10 cellular contexts compared by ENCODE assay signal in the genomic region with DNA sequence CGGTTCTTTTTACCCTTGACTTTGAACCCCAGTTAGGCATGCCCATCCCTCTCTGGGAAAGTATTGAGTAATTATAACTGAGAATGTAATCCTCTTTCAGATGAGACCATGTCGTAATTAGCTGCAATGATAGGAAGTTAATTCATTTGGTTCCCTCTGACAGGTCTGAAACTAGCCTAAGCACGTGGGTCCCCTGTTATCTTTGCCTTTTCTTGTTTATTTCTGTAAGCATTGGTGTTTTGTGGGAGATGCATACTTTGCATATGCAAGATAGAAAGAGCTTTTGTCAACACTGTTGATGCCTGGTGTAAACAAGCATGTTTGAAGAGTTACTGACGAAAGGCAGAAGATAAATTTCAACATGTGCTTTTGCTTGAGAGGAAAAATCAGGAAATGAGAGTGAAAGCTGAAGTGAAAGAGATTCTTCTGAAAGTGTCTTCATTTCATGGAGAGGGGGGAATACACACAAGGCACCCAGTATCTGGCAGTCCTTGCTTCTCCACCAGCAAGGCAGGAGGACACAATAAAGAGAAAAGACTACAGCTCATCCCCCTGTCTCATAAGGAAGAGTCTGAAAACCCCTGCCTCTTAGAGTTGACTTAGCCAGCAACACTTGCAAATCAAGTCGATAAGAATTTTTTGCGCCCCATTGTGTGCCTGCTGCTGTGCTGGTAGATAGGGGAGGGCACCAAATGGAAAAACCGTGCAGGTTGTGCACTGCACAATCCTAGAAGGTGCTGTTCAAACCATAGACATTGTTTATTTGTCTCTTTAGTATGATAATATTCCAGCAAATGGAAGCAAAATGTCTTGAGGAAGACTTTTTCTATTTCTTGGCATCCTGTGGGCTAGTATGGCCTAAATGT.
DNase-seq lines count a peak whose midpoint lies in the region; ATAC-seq and TF ChIP-seq lines count a peak whose summit lies in the region.
"Had no signal": no experiment of that assay in that cellular context is flagged by ENCODE, and none has a peak within 500 bp of the region (broad histone marks: within the 10 kb centered on the region; RNA-seq: fewer than 3 reads in every experiment).

No MANE protein-coding gene starts in this region.

- H3K4me1 Mint-ChIP-seq in stimulated activated naive CD8-positive, alpha-beta T cell treated with anti-CD3 and anti-CD28 coated beads, Interleukin-15, amount 100 ng/mL, for 72 hours, result peaks cover 5% of the 10 kb centered on the region

- no peaks in the 10 kb centered on the region for H3K27me3 ChIP-seq in testis

- TF ChIP-seq CTCF in GM13976 (IDR thresholded peaks at IDR 0.05; ENCODE audit: borderline replicate concordance, control extremely low read depth, extremely low read depth, insufficient read depth, missing control alignments) (no peak), testis (IDR thresholded peaks at IDR 0.05) (no peak)

- H3K4me1 ChIP-seq in testis, result no peaks in the 10 kb centered on the region

- peak; percentile 55 for DNase-seq in GM13976 (ENCODE audit: low spot score)
- DNase-seq in globus pallidus (ENCODE audit: low spot score), result peak; percentile 60
- DNase-seq in stimulated activated naive CD8-positive, alpha-beta T cell treated with anti-CD3 and anti-CD28 coated beads, Interleukin-15, amount 100 ng/mL, for 72 hours, result no peak
- DNase-seq in posterior cingulate gyrus, result no peak
- no peak for DNase-seq in testis
- no peak for DNase-seq in hepatic stellate cell (ENCODE audit: low spot score)
- DNase-seq: Calu3, nucleus accumbens had no signal

- in situ Hi-C loops in GM13976 (cut with MboI; ENCODE audit: low sequenced_read_pairs, unreplicated experiment), result no loop called here

- no peak overlapping the region for H3K27ac ChIP-seq in testis

- H3K27ac Mint-ChIP-seq in stimulated activated naive CD8-positive, alpha-beta T cell treated with anti-CD3 and anti-CD28 coated beads, Interleukin-15, amount 100 ng/mL, for 72 hours, result no peak overlapping the region

- ATAC-seq in GM21723 (IDR thresholded peaks at IDR 0.05; ENCODE audit: unreplicated experiment), result peak; percentile 88
- ATAC-seq in HG03558 (IDR thresholded peaks at IDR 0.05; ENCODE audit: extremely low read depth, unreplicated experiment), result peak; percentile 54
- no peak for ATAC-seq in stimulated activated naive CD8-positive, alpha-beta T cell treated with anti-CD3 and anti-CD28 coated beads, Interleukin-15, amount 100 ng/mL, for 72 hours

- H3K9me3 Mint-ChIP-seq in stimulated activated naive CD8-positive, alpha-beta T cell treated with anti-CD3 and anti-CD28 coated beads, Interleukin-15, amount 100 ng/mL, for 72 hours, result peaks cover 0 to 6% of the 10 kb centered on the region in 2 donors

- no peak overlapping the region for H3K4me3 ChIP-seq in testis

- TF ChIP-seq POLR2A in testis (IDR thresholded peaks at IDR 0.05), result no peak

- no peaks in the 10 kb centered on the region for H3K36me3 ChIP-seq in testis (ENCODE audit: low read depth, missing control alignments)

- H3K27me3 Mint-ChIP-seq in stimulated activated naive CD8-positive, alpha-beta T cell treated with anti-CD3 and anti-CD28 coated beads, Interleukin-15, amount 100 ng/mL, for 72 hours, result peaks cover 19% of the 10 kb centered on the region

- WGBS in testis, 2 donors, result 77 to 84% methylated on average over 7 of the region's 7 CpGs

- intact Hi-C loops in posterior cingulate gyrus (cut with DNase I), result no loop called here
- intact Hi-C loops in testis (cut with DNase I; ENCODE audit: low total_unique reads), result no loop called here

- no peaks in the 10 kb centered on the region for H3K9me3 ChIP-seq in testis

- no peak overlapping the region for H3K4me3 Mint-ChIP-seq in stimulated activated naive CD8-positive, alpha-beta T cell treated with anti-CD3 and anti-CD28 coated beads, Interleukin-15, amount 100 ng/mL, for 72 hours

Comparison
In these comparisons a context has a peak if more than half of its experiments do, and no peak if none do; other contexts are left out.
1. DNase-seq: peak in GM13976 (single experiment) and globus pallidus (single experiment); none in stimulated activated naive CD8-positive, alpha-beta T cell treated with anti-CD3 and anti-CD28 coated beads, Interleukin-15, amount 100 ng/mL, for 72 hours (0 of 2), posterior cingulate gyrus (0 of 10), testis (single experiment) and hepatic stellate cell (single experiment).